ENCODE assay signal across 8 cellular contexts in the genomic region with DNA sequence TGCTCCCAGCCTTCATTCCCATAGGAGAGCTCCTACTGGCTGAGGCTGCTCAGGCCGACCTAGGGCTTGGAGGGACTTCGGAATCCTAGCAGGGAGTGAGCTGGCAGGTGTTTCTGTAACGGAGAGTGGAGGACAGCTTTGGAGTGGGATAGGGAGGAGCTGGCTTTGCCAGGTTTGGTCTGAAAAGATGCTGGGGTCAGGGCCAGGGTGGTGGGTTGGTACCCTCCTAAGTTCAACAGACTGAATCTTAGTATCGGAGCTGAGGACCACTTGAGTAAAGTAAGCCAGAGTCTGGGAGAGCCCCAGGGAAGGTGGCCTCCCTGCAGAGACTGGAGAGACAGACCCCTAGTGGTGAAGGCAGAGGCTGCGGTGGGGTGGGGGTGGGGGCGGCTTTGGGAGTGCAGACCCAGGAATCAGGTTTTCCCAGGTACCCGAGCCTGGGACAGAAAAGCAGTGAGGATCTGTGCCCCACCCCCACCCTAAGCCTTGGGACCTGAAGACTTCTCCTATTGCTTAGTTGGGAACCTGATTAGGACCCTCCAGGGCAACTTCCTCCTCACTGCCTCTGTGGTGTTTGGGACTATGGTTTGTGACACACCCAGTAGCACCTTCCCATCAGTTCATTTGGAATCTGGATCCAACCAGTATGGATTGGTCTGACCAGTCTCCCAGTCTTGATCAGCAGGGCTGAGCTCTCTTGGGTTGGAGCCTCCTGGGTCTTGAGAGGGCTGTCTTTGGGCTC. TPM values are rescaled to one million over a fixed set of nuclear protein-coding genes. Genes with fewer than 3 reads are reported as not detected.
DNase-seq lines count a peak whose midpoint lies in the region; ATAC-seq and TF ChIP-seq lines count a peak whose summit lies in the region.

No MANE protein-coding gene starts in this region.

- CTCF ChIA-PET in Panc1 (lab: Charles Lee), result interaction anchor here (0.5 to 1.6 kb wide), 7 partner anchors 10 to 140 kb away, joined by 3 to 7 read pairs (median 5); no protein-coding TSS in a partner anchor

- TF ChIP-seq CTCF in Panc1 (IDR thresholded peaks at IDR 0.05), result peak; percentile 84
- TF ChIP-seq CTCF in dorsolateral prefrontal cortex (IDR thresholded peaks at IDR 0.05 in 54 of 56, conservative IDR thresholded peaks at IDR 0.05 in 2 of 56; ENCODE audit: low read depth in 1 of 56, partially characterized antibody in 56 of 56), result peak in 50 of 56 donors; percentile 5 to 58 (median 36)

- H3K36me3 ChIP-seq in Panc1 (ENCODE audit: control insufficient read depth, insufficient read depth, low read length), result no peaks in the 10 kb centered on the region
- no peaks in the 10 kb centered on the region for H3K36me3 ChIP-seq in muscle layer of colon (ENCODE audit: insufficient read depth, low read length)

- H3K9me3 ChIP-seq in Panc1 (ENCODE audit: control insufficient read depth, insufficient read depth, low read depth, low read length) (no peaks in the 10 kb centered on the region), muscle layer of colon (ENCODE audit: low read length) (no peaks in the 10 kb centered on the region)

- peak overlapping the region; percentile 23 for H3K9ac ChIP-seq in muscle layer of colon (ENCODE audit: low read length)

- intact Hi-C loops in Panc1 (cut with micrococcal nuclease; ENCODE audit: unreplicated experiment), result loop anchor here (5.0 kb wide), 1 partner anchor 39 kb away; no protein-coding TSS in a partner anchor
- intact Hi-C loops in dorsolateral prefrontal cortex (cut with DNase I), result loop anchor here (5.0 to 10.0 kb wide), 6 partner anchors 51 to 229 kb away; partner anchors contain the start of genes ANKRD39 (in 1 of the 2), ARID5A (in 1 of the 2), CNNM3 (in 1 of the 2) and KANSL3 (in 1 of the 2)

- H3K4me3 ChIP-seq in GM08714 (ENCODE audit: low read length) (peak overlapping the region; percentile 83), Panc1 (ENCODE audit: low read depth in 2 of 2, low read length in 2 of 2) (peak overlapping the region; percentile 70 to 71), dorsolateral prefrontal cortex (peak overlapping the region; percentile 33 to 88 (median 75)), muscle layer of colon (ENCODE audit: low read depth in 1 of 2, low read length in 2 of 2) (peak overlapping the region; percentile 40 to 86)

- peak overlapping the region; percentile 86 for H3K27ac ChIP-seq in Panc1 (ENCODE audit: low read length)
- peak overlapping the region in 37 of 59 donors; percentile 0 to 76 (median 34) for H3K27ac ChIP-seq in dorsolateral prefrontal cortex
- H3K27ac ChIP-seq in muscle layer of colon (ENCODE audit: low read depth, low read length), result peak overlapping the region; percentile 53

- no peaks in the 10 kb centered on the region for H3K27me3 ChIP-seq in Panc1 (ENCODE audit: control insufficient read depth, insufficient read depth, low read length)
- no peaks in the 10 kb centered on the region for H3K27me3 ChIP-seq in dorsolateral prefrontal cortex
- H3K27me3 ChIP-seq in muscle layer of colon (ENCODE audit: control insufficient read depth in 1 of 2, insufficient read depth in 2 of 2, low read length in 2 of 2), result no peaks in the 10 kb centered on the region

- H3K4me1 ChIP-seq in Panc1 (ENCODE audit: control insufficient read depth, insufficient read depth, low read length) (peaks cover 37% of the 10 kb centered on the region), muscle layer of colon (ENCODE audit: insufficient read depth, low read length) (peaks cover 42% of the 10 kb centered on the region)

- in situ Hi-C loops in Panc1 (cut with HindIII; ENCODE audit: low pct_unique_long_range_greater_than_20kb, low sequenced_read_pairs), result no loop called here

- peak; percentile 26 for DNase-seq in AG08395 (ENCODE audit: low spot score)
- no peak for DNase-seq in Panc1 (ENCODE audit: low read depth, low spot score)
- DNase-seq in dorsolateral prefrontal cortex, result no peak
- no peak for DNase-seq in NCI-H226
- DNase-seq in NCI-H2081 treated with DMSO at 0.1 percent for 48 hours (lab: John Stamatoyannopoulos, UW), result no peak
- DNase-seq in DMS153 treated with DMSO at 0.1 percent for 48 hours (lab: John Stamatoyannopoulos, UW; ENCODE audit: unreplicated experiment), result no peak

- no TSS peak for BruUV-seq in Panc1 (replicated peaks; lab: Mats Ljungman, UMichigan)

- POLR2A ChIA-PET in Panc1 (lab: Charles Lee), result interaction anchor here (1.2 kb wide), 1 partner anchor 10 kb away, joined by 8 read pairs; no protein-coding TSS in a partner anchor

- ATAC-seq in Panc1, result peak; percentile 41

RNA-seq across cellular contexts. Expression of gene CNNM4, which starts 3.0 kb away (rescaled TPM):
- 15.7 TPM for total RNA-seq in Panc1 (2021; ENCODE audit: unreplicated experiment)
- 16.4 TPM for polyA plus RNA-seq in Panc1 (2012; ENCODE audit: insufficient read length)
- 10 to 100 TPM in 115 of 120 experiments, 1 to 10 TPM in 5; 9.3 to 21.2 (median 13.1) TPM for total RNA-seq in dorsolateral prefrontal cortex

RNA-seq across cellular contexts. Expression of gene LMAN2L, which starts 23.8 kb away (rescaled TPM):
- total RNA-seq in Panc1 (2021; ENCODE audit: unreplicated experiment) (31.5 TPM), dorsolateral prefrontal cortex (10 to 100 TPM; 10.1 to 30.4 (median 15.9) TPM)
- polyA plus RNA-seq in Panc1 (2012; ENCODE audit: insufficient read length), result 33.2 TPM

RNA-seq across cellular contexts. Expression of gene CNNM3, which starts 52.4 kb away (rescaled TPM):
- total RNA-seq in Panc1 (2021; ENCODE audit: unreplicated experiment) (34.0 TPM), dorsolateral prefrontal cortex (10 to 100 TPM; 15.1 to 52.1 (median 34.2) TPM)
- polyA plus RNA-seq in Panc1 (2012; ENCODE audit: insufficient read length), result 27.5 TPM

Comparison
In these comparisons a context has a peak if more than half of its experiments do, and no peak if none do; other contexts are left out.
1. H3K27ac ChIP-seq: peak in every context shown above with its lines; median percentile 86 in Panc1; 53 in muscle layer of colon; 34 in dorsolateral prefrontal cortex.